12 cellular contexts compared by ENCODE assay signal in genomic region chr16:72739577-72739976, GRCh38.
A peak's percentile ranks its signal among the peaks of the same experiment; 100 is the strongest.
DNase-seq lines count a peak whose midpoint lies in the region; ATAC-seq, FAIRE-seq and TF ChIP-seq lines count a peak whose summit lies in the region.
"Had no signal": no experiment of that assay in that cellular context is flagged by ENCODE, and none has a peak within 500 bp of the region (broad histone marks: within the 10 kb centered on the region; RNA-seq: fewer than 3 reads in every experiment).

No MANE protein-coding gene starts in this region.

- peaks cover 9% of the 10 kb centered on the region for H3K4me1 ChIP-seq in A673 (ENCODE audit: insufficient read depth, low read length, poor library complexity, severe bottlenecking)

- H3K9me3 Mint-ChIP-seq in activated naive CD8-positive, alpha-beta T cell treated with anti-CD3 and anti-CD28 coated beads for 36 hours, result peaks cover 5% of the 10 kb centered on the region

- H3K4me3 Mint-ChIP-seq in activated naive CD8-positive, alpha-beta T cell treated with anti-CD3 and anti-CD28 coated beads for 36 hours, result no peak overlapping the region

- peaks cover 6% of the 10 kb centered on the region for H3K36me3 Mint-ChIP-seq in activated naive CD8-positive, alpha-beta T cell treated with anti-CD3 and anti-CD28 coated beads for 36 hours

- TF ChIP-seq POLR2A in GM12891 (IDR thresholded peaks at IDR 0.05; ENCODE audit: low read depth, low read length) (no peak), H54 (IDR thresholded peaks at IDR 0.05; ENCODE audit: low read depth, low read length) (no peak)

- H3K27me3 Mint-ChIP-seq in activated naive CD8-positive, alpha-beta T cell treated with anti-CD3 and anti-CD28 coated beads for 36 hours, result no peaks in the 10 kb centered on the region

- intact Hi-C loops in A673 (cut with micrococcal nuclease; ENCODE audit: unreplicated experiment), result no loop called here

- CTCF ChIA-PET in A673 (lab: Charles Lee), result no interaction called here

- POLR2A ChIA-PET in A673 (lab: Charles Lee; ENCODE audit: low non-redundant PET), result no interaction called here

- H3K4me3 ChIP-seq in A673 (ENCODE audit: low read depth, low read length, poor library complexity, severe bottlenecking) (no peak overlapping the region), bronchial epithelial cell (ENCODE audit: low read depth, low read length) (no peak overlapping the region)

- TF ChIP-seq CTCF in A673 (conservative IDR thresholded peaks at IDR 0.05; ENCODE audit: low read depth, low read length) (no peak), bronchial epithelial cell (IDR thresholded peaks at IDR 0.05; ENCODE audit: insufficient read depth, low read length, severe bottlenecking) (no peak)

- no peaks in the 10 kb centered on the region for H3K9me3 ChIP-seq in A673 (ENCODE audit: low read depth, low read length, poor library complexity, severe bottlenecking)

- no peak for ATAC-seq in HG02588 (IDR thresholded peaks at IDR 0.05; ENCODE audit: unreplicated experiment)

- no peaks in the 10 kb centered on the region for H3K27me3 ChIP-seq in A673 (replicated peaks; ENCODE audit: insufficient read depth, low read depth, low read length, poor library complexity)
- no peaks in the 10 kb centered on the region for H3K27me3 ChIP-seq in bronchial epithelial cell (ENCODE audit: control insufficient read depth, insufficient read depth, low read length)

- H3K4me1 Mint-ChIP-seq in activated naive CD8-positive, alpha-beta T cell treated with anti-CD3 and anti-CD28 coated beads for 36 hours, result no peaks in the 10 kb centered on the region

- H3K36me3 ChIP-seq in A673 (ENCODE audit: insufficient read depth, low read length, poor library complexity, severe bottlenecking), result no peaks in the 10 kb centered on the region
- no peaks in the 10 kb centered on the region for H3K36me3 ChIP-seq in bronchial epithelial cell (ENCODE audit: control insufficient read depth, insufficient read depth, low read length)

- no TSS peak for BruUV-seq in A673 (replicated peaks; lab: Mats Ljungman, UMichigan)

- H3K27ac Mint-ChIP-seq in activated naive CD8-positive, alpha-beta T cell treated with anti-CD3 and anti-CD28 coated beads for 36 hours, result no peak overlapping the region

- no peak overlapping the region for H3K27ac ChIP-seq in A673 (ENCODE audit: low read depth, low read length, poor library complexity, severe bottlenecking)

- FAIRE-seq in bronchial epithelial cell (lab: Jason Lieb, UNC) (no peak), GM12891 (lab: Jason Lieb, UNC) (no peak), H54 (lab: Jason Lieb, UNC) (no peak)

- DNase-seq in A673 (ENCODE audit: low spot score) (peak; percentile 58), HT1080 (ENCODE audit: low read depth) (peak; percentile 13), bronchial epithelial cell (ENCODE audit: low read depth) (peak; percentile 5), kidney tubule cell (ENCODE audit: low spot score) (peak; percentile 64), GM12891 (ENCODE audit: insufficient read length, low spot score) (no peak), H54 (ENCODE audit: insufficient read length, low spot score) (no peak)
- DNase-seq in activated naive CD8-positive, alpha-beta T cell treated with anti-CD3 and anti-CD28 coated beads for 36 hours, result no peak
- DNase-seq: activated gamma-delta T cell treated with Interleukin-2 at 50 U/mL for 16 hours, Calu3, cerebellar nuclear complex, erythroblast had no signal

TF ChIP-seq in GM12891, 5 proteins besides CTCF, POLR2A, EP300 and RAD21:
- TF ChIP-seq SPI1 (IDR thresholded peaks at IDR 0.05; ENCODE audit: low read depth, low read length) (no peak), PAX5 (IDR thresholded peaks at IDR 0.05; ENCODE audit: insufficient read depth, low read length, severe bottlenecking) (no peak), TAF1 (IDR thresholded peaks at IDR 0.05; ENCODE audit: low read depth, low read length) (no peak), POU2F2 (IDR thresholded peaks at IDR 0.05; ENCODE audit: low read depth, low read length) (no peak)

Comparison
In these comparisons a context has a peak if more than half of its experiments do, and no peak if none do; other contexts are left out.
1. DNase-seq: peak in A673 (single experiment), HT1080 (single experiment), bronchial epithelial cell (single experiment) and kidney tubule cell (single experiment); none in GM12891 (single experiment), H54 (single experiment) and activated naive CD8-positive, alpha-beta T cell treated with anti-CD3 and anti-CD28 coated beads for 36 hours (single experiment).